ENCODE assay signal across 1 cellular context in genomic region chr16:30950516-30951073, GRCh38.
TF ChIP-seq lines count a peak whose summit lies in the region.

No MANE protein-coding gene starts in this region.

TF ChIP-seq in WTC11, 78 proteins besides CTCF, POLR2A, EP300 and RAD21 (continued from another document):
- TF ChIP-seq, protein P1, sequence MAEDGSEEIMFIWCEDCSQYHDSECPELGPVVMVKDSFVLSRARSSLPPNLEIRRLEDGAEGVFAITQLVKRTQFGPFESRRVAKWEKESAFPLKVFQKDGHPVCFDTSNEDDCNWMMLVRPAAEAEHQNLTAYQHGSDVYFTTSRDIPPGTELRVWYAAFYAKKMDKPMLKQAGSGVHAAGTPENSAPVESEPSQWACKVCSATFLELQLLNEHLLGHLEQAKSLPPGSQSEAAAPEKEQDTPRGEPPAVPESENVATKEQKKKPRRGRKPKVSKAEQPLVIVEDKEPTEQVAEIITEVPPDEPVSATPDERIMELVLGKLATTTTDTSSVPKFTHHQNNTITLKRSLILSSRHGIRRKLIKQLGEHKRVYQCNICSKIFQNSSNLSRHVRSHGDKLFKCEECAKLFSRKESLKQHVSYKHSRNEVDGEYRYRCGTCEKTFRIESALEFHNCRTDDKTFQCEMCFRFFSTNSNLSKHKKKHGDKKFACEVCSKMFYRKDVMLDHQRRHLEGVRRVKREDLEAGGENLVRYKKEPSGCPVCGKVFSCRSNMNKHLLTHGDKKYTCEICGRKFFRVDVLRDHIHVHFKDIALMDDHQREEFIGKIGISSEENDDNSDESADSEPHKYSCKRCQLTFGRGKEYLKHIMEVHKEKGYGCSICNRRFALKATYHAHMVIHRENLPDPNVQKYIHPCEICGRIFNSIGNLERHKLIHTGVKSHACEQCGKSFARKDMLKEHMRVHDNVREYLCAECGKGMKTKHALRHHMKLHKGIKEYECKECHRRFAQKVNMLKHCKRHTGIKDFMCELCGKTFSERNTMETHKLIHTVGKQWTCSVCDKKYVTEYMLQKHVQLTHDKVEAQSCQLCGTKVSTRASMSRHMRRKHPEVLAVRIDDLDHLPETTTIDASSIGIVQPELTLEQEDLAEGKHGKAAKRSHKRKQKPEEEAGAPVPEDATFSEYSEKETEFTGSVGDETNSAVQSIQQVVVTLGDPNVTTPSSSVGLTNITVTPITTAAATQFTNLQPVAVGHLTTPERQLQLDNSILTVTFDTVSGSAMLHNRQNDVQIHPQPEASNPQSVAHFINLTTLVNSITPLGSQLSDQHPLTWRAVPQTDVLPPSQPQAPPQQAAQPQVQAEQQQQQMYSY (CRISPR knock-in tag; IDR thresholded peaks at IDR 0.05), result no peak
- TF ChIP-seq ZNF423 (CRISPR knock-in tag; IDR thresholded peaks at IDR 0.05) (no peak), FOXP4 (CRISPR knock-in tag; IDR thresholded peaks at IDR 0.05) (no peak), SOX15 (CRISPR knock-in tag; IDR thresholded peaks at IDR 0.05) (no peak), HMGA2 (CRISPR knock-in tag; IDR thresholded peaks at IDR 0.05) (no peak), FOXJ3 (CRISPR knock-in tag; IDR thresholded peaks at IDR 0.05; ENCODE audit: borderline replicate concordance) (no peak), ETV6 (CRISPR knock-in tag; IDR thresholded peaks at IDR 0.05) (no peak), MYBL2 (CRISPR knock-in tag; IDR thresholded peaks at IDR 0.05) (no peak), SP1 (CRISPR knock-in tag; conservative IDR thresholded peaks at IDR 0.05) (no peak; the same call in 1 of the 2 replicates), NR3C1 (CRISPR knock-in tag; conservative IDR thresholded peaks at IDR 0.05; ENCODE audit: low read depth) (no peak), MAX (CRISPR knock-in tag; IDR thresholded peaks at IDR 0.05) (no peak), ZNF317 (CRISPR knock-in tag; IDR thresholded peaks at IDR 0.05; ENCODE audit: borderline replicate concordance, low read depth) (no peak), FOXP1 (CRISPR knock-in tag; IDR thresholded peaks at IDR 0.05; ENCODE audit: borderline replicate concordance) (no peak)
- TF ChIP-seq, protein P2, sequence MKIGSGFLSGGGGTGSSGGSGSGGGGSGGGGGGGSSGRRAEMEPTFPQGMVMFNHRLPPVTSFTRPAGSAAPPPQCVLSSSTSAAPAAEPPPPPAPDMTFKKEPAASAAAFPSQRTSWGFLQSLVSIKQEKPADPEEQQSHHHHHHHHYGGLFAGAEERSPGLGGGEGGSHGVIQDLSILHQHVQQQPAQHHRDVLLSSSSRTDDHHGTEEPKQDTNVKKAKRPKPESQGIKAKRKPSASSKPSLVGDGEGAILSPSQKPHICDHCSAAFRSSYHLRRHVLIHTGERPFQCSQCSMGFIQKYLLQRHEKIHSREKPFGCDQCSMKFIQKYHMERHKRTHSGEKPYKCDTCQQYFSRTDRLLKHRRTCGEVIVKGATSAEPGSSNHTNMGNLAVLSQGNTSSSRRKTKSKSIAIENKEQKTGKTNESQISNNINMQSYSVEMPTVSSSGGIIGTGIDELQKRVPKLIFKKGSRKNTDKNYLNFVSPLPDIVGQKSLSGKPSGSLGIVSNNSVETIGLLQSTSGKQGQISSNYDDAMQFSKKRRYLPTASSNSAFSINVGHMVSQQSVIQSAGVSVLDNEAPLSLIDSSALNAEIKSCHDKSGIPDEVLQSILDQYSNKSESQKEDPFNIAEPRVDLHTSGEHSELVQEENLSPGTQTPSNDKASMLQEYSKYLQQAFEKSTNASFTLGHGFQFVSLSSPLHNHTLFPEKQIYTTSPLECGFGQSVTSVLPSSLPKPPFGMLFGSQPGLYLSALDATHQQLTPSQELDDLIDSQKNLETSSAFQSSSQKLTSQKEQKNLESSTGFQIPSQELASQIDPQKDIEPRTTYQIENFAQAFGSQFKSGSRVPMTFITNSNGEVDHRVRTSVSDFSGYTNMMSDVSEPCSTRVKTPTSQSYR (CRISPR knock-in tag; IDR thresholded peaks at IDR 0.05), result no peak
- TF ChIP-seq, protein P3, sequence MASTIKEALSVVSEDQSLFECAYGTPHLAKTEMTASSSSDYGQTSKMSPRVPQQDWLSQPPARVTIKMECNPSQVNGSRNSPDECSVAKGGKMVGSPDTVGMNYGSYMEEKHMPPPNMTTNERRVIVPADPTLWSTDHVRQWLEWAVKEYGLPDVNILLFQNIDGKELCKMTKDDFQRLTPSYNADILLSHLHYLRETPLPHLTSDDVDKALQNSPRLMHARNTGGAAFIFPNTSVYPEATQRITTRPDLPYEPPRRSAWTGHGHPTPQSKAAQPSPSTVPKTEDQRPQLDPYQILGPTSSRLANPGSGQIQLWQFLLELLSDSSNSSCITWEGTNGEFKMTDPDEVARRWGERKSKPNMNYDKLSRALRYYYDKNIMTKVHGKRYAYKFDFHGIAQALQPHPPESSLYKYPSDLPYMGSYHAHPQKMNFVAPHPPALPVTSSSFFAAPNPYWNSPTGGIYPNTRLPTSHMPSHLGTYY (CRISPR knock-in tag; IDR thresholded peaks at IDR 0.05), result no peak
